Comparison of ENCODE assay signal across 9 cellular contexts in the genomic region with DNA sequence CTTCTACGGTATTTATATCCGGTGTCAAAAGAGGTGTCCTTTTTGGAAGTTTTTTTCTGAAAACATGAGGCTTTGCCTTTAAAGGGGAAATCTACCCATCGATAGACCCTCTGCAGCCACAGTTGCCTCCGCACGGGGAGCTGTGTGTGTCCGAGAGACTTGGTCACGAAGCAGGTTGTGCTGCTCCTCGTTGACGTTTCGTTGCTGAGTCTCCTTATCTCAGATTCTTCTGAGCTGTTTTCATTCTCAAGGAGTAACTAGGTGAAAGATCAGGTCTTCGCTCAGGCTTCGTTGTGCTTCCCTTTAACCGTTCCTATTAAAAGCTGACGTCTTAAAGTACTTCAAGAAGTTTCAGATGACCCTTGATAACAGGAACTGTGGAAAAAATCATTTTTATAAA.
"Had no signal": no experiment of that assay in that cellular context is flagged by ENCODE, and none has a peak within 500 bp of the region (broad histone marks: within the 10 kb centered on the region; RNA-seq: fewer than 3 reads in every experiment).

No MANE protein-coding gene starts in this region.

- H3K27ac Mint-ChIP-seq: GM23338, HFFc6 had no signal

- H3K4me3 Mint-ChIP-seq: GM23338, H9, HFFc6 had no signal

- DNase-seq: GM23248, GOT3, H7, H9, HCEC 1CT, HFFc6 had no signal

- ATAC-seq: HCT116 had no signal

- H3K9me3 ChIP-seq: HAP-1 had no signal

- H3K27ac ChIP-seq: GM23248 had no signal

- H3K9ac ChIP-seq: GM23248 had no signal

- H3K4me2 ChIP-seq: GM23338 had no signal

- H3K4me3 ChIP-seq: GM23248, GM23338, HAP-1 had no signal

- H2AFZ ChIP-seq: GM23248, GM23338 had no signal

- H3K9me3 Mint-ChIP-seq: GM23338, H9, HFFc6 had no signal
